In the genomic region with DNA sequence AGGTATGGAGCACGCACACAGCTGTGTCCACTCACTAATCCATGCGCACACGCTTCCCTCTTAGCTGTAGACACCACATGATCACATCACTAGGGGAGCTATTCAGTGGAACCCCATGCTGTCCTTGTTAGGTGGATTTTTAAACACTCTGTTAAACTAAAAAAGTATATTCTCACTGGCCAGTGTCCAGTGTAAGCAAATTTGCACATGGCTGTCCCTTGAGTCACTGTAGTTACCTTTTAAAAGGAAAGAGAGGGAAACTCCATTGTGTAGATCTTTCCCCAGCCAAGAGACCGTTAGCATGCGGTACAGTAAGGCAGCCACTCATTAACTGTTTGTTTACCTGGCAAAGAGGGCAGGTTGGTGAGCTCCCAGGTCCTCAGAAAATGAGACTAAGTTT, we compare ENCODE assay signal across 16 cellular contexts.
A peak's percentile ranks its signal among the peaks of the same experiment; 100 is the strongest.
DNase-seq lines count a peak whose midpoint lies in the region; ATAC-seq and TF ChIP-seq lines count a peak whose summit lies in the region.
"Had no signal": no experiment of that assay in that cellular context is flagged by ENCODE, and none has a peak within 500 bp of the region (broad histone marks: within the 10 kb centered on the region; RNA-seq: fewer than 3 reads in every experiment).

No MANE protein-coding gene starts in this region.

- H3F3A ChIP-seq in GM23248 (ENCODE audit: insufficient read depth), result no peaks in the 10 kb centered on the region

- H3K4me1 Mint-ChIP-seq in stimulated activated naive B cell treated with anti-CD40 and anti-IgM and Interleukin-4, amounts not matched to agents 10 μg/mL and 1 μg/mL and 100 μg/mL, for 72 hours, result no peaks in the 10 kb centered on the region

- H3K36me3 ChIP-seq in GM23248 (ENCODE audit: low read depth) (no peaks in the 10 kb centered on the region), Panc1 (ENCODE audit: control insufficient read depth, insufficient read depth, low read length) (no peaks in the 10 kb centered on the region)
- H3K36me3 ChIP-seq: cardiac muscle cell, thyroid gland had no signal

- H3K9me3 Mint-ChIP-seq in stimulated activated naive B cell treated with anti-CD40 and anti-IgM and Interleukin-4, amounts not matched to agents 10 μg/mL and 1 μg/mL and 100 μg/mL, for 72 hours, result no peaks in the 10 kb centered on the region

- H3K9ac ChIP-seq in GM23248, result no peak overlapping the region

- CTCF ChIA-PET in Panc1 (lab: Charles Lee), result no interaction called here

- H3K27ac Mint-ChIP-seq in stimulated activated naive B cell treated with anti-CD40 and anti-IgM and Interleukin-4, amounts not matched to agents 10 μg/mL and 1 μg/mL and 100 μg/mL, for 72 hours, result no peak overlapping the region

- H3K4me1 ChIP-seq in GM23248 (ENCODE audit: insufficient read depth), result no peaks in the 10 kb centered on the region
- peaks cover 8% of the 10 kb centered on the region for H3K4me1 ChIP-seq in Panc1 (ENCODE audit: control insufficient read depth, insufficient read depth, low read length)
- H3K4me1 ChIP-seq: esophagus squamous epithelium had no signal

- BruUV-seq in Panc1 (replicated peaks; lab: Mats Ljungman, UMichigan), result no TSS peak

- no peaks in the 10 kb centered on the region for H3K79me2 ChIP-seq in GM23248 (ENCODE audit: insufficient read depth)

- no peaks in the 10 kb centered on the region for H4K20me1 ChIP-seq in GM23248 (ENCODE audit: insufficient read depth)

- 72 to 74% methylated on average over 5 of the region's 5 CpGs for WGBS in GM23248 (ENCODE audit: low coverage in 1 of 2, low lambda C conversion rate in 2 of 2, missing lambda C conversion rate in 2 of 2), 2 experiments

- H3K27ac ChIP-seq in GM23248 (no peak overlapping the region), Panc1 (ENCODE audit: low read length) (no peak overlapping the region)
- H3K27ac ChIP-seq: cardiac muscle cell, esophagus squamous epithelium, thyroid gland had no signal

- H3K9me3 ChIP-seq in GM23248 (ENCODE audit: low read depth), result no peaks in the 10 kb centered on the region
- no peaks in the 10 kb centered on the region for H3K9me3 ChIP-seq in Panc1 (ENCODE audit: control insufficient read depth, insufficient read depth, low read depth, low read length)
- H3K9me3 ChIP-seq: esophagus squamous epithelium, thyroid gland had no signal

- peak; percentile 26 for DNase-seq in GM23248
- DNase-seq in Panc1 (ENCODE audit: low read depth, low spot score), result no peak
- DNase-seq in fibroblast of peridontal ligament (ENCODE audit: extremely low read depth), result peak; percentile 20
- DNase-seq in renal cortical epithelial cell (ENCODE audit: low read depth), result peak; percentile 94
- no peak for DNase-seq in NCI-H2029 treated with DMSO at 0.1 percent for 48 hours (lab: John Stamatoyannopoulos, UW)
- DNase-seq in stimulated activated naive B cell treated with anti-CD40 and anti-IgM and Interleukin-4, amounts not matched to agents 10 μg/mL and 1 μg/mL and 100 μg/mL, for 72 hours, result no peak
- no peak for DNase-seq in NCI-H1048 (lab: John Stamatoyannopoulos, UW)
- DNase-seq: activated CD4-positive, alpha-beta T cell treated with anti-CD3 and anti-CD28 coated beads for 48 hours; activated effector memory CD4-positive, alpha-beta T cell treated with anti-CD3 and anti-CD28 coated beads, Interleukin-2, amount 50 U/mL, for 16 hours; DMS153; esophagus squamous epithelium; H7; NCI-H1417; thyroid gland had no signal

- POLR2A ChIA-PET in Panc1 (lab: Charles Lee), result no interaction called here

- no peak for TF ChIP-seq CTCF in Panc1 (IDR thresholded peaks at IDR 0.05)

- intact Hi-C loops in Panc1 (cut with micrococcal nuclease; ENCODE audit: unreplicated experiment), result no loop called here

- in situ Hi-C loops in GM23248 (cut with MboI), result no loop called here
- in situ Hi-C loops in Panc1 (cut with HindIII; ENCODE audit: low pct_unique_long_range_greater_than_20kb, low sequenced_read_pairs), result no loop called here

- H3K4me3 ChIP-seq in GM23248, result no peak overlapping the region
- H3K4me3 ChIP-seq in Panc1 (ENCODE audit: low read depth in 2 of 2, low read length in 2 of 2), result no peak overlapping the region
- H3K4me3 ChIP-seq: cardiac muscle cell, esophagus squamous epithelium, smooth muscle cell, thyroid gland had no signal

- H2AFZ ChIP-seq in GM23248, result no peak overlapping the region

- H3K4me3 Mint-ChIP-seq in stimulated activated naive B cell treated with anti-CD40 and anti-IgM and Interleukin-4, amounts not matched to agents 10 μg/mL and 1 μg/mL and 100 μg/mL, for 72 hours, result no peak overlapping the region

- H3K27me3 Mint-ChIP-seq in stimulated activated naive B cell treated with anti-CD40 and anti-IgM and Interleukin-4, amounts not matched to agents 10 μg/mL and 1 μg/mL and 100 μg/mL, for 72 hours, result no peaks in the 10 kb centered on the region

- peak; percentile 80 for ATAC-seq in Panc1
- ATAC-seq in stimulated activated naive B cell treated with anti-CD40 and anti-IgM and Interleukin-4, amounts not matched to agents 10 μg/mL and 1 μg/mL and 100 μg/mL, for 72 hours (replicated peaks), result no peak

- no peaks in the 10 kb centered on the region for H3K36me3 Mint-ChIP-seq in stimulated activated naive B cell treated with anti-CD40 and anti-IgM and Interleukin-4, amounts not matched to agents 10 μg/mL and 1 μg/mL and 100 μg/mL, for 72 hours

- no peaks in the 10 kb centered on the region for H3K9me2 ChIP-seq in GM23248 (ENCODE audit: insufficient read depth)

- H3K27me3 ChIP-seq in GM23248 (replicated peaks; ENCODE audit: insufficient read depth), result no peaks in the 10 kb centered on the region
- H3K27me3 ChIP-seq in Panc1 (ENCODE audit: control insufficient read depth, insufficient read depth, low read length), result no peaks in the 10 kb centered on the region
- H3K27me3 ChIP-seq: cardiac muscle cell, esophagus squamous epithelium, thyroid gland had no signal

- H3K4me2 ChIP-seq in GM23248 (ENCODE audit: unreplicated experiment), result no peak overlapping the region
- H3K4me2 ChIP-seq: smooth muscle cell had no signal

Comparison
In these comparisons a context has a peak if more than half of its experiments do, and no peak if none do; other contexts are left out.
1. DNase-seq: peak in GM23248 (single experiment), fibroblast of peridontal ligament (single experiment) and renal cortical epithelial cell (single experiment); none in Panc1 (single experiment), NCI-H2029 treated with DMSO at 0.1 percent for 48 hours (single experiment), stimulated activated naive B cell treated with anti-CD40 and anti-IgM and Interleukin-4, amounts not matched to agents 10 μg/mL and 1 μg/mL and 100 μg/mL, for 72 hours (single experiment) and NCI-H1048 (single experiment).